14 cellular contexts compared by ENCODE assay signal in genomic region chr11:75523189-75523588, GRCh38. TPM values are rescaled to one million over a fixed set of nuclear protein-coding genes. Genes with fewer than 3 reads are reported as not detected.
DNase-seq lines count a peak whose midpoint lies in the region; ATAC-seq and TF ChIP-seq lines count a peak whose summit lies in the region.
"Had no signal": no experiment of that assay in that cellular context is flagged by ENCODE, and none has a peak within 500 bp of the region (broad histone marks: within the 10 kb centered on the region; RNA-seq: fewer than 3 reads in every experiment).

No MANE protein-coding gene starts in this region.

- TF ChIP-seq CTCF in DND-41 (IDR thresholded peaks at IDR 0.05; ENCODE audit: borderline replicate concordance, extremely low read depth, low read length, poor library complexity, severe bottlenecking) (no peak), KMS-11 (conservative IDR thresholded peaks at IDR 0.05; ENCODE audit: low read depth, low read length) (no peak), progenitor cell of endocrine pancreas (IDR thresholded peaks at IDR 0.05; ENCODE audit: unreplicated experiment) (no peak), sigmoid colon (IDR thresholded peaks at IDR 0.05) (no peak)

- intact Hi-C loops in posterior cingulate gyrus (cut with DNase I) = no loop called here
- intact Hi-C loops in sigmoid colon (cut with DNase I) = no loop called here

- no peak overlapping the region for H3K9ac ChIP-seq in DND-41 (ENCODE audit: low read depth, low read length)
- no peak overlapping the region for H3K9ac ChIP-seq in KMS-11

- H3K27me3 ChIP-seq in DND-41 (ENCODE audit: insufficient read depth, low read length, poor library complexity) (peaks cover 10% of the 10 kb centered on the region), KMS-11 (ENCODE audit: insufficient read depth, low read depth) (peaks cover 9% of the 10 kb centered on the region; the same call in 1 of the 2 replicates), sigmoid colon (no peaks in the 10 kb centered on the region)
- H3K27me3 ChIP-seq: thyroid gland had no signal

- no peak for TF ChIP-seq EP300 in sigmoid colon (IDR thresholded peaks at IDR 0.05)

- H3K27ac Mint-ChIP-seq in central memory CD8-positive, alpha-beta T cell (ENCODE audit: low read depth) = peak overlapping the region; percentile 30
- H3K27ac Mint-ChIP-seq in progenitor cell of endocrine pancreas = no peak overlapping the region
- H3K27ac Mint-ChIP-seq: endodermal cell had no signal

- peak; percentile 23 for DNase-seq in DND-41
- DNase-seq in central memory CD8-positive, alpha-beta T cell (ENCODE audit: low spot score in 2 of 2) = no peak
- no peak for DNase-seq in progenitor cell of endocrine pancreas (ENCODE audit: low spot score, unreplicated experiment)
- no peak for DNase-seq in posterior cingulate gyrus
- DNase-seq in sigmoid colon = no peak
- DNase-seq: BE2C, endodermal cell, GOT3, hypothalamus, NCI-H1694, NCI-H446 treated with DMSO at 0.1 percent for 48 hours, thyroid gland had no signal

- no peaks in the 10 kb centered on the region for H3K9me3 Mint-ChIP-seq in central memory CD8-positive, alpha-beta T cell
- H3K9me3 Mint-ChIP-seq in progenitor cell of endocrine pancreas (ENCODE audit: low read depth) = no peaks in the 10 kb centered on the region
- H3K9me3 Mint-ChIP-seq: endodermal cell had no signal

- H3K36me3 ChIP-seq in DND-41 (ENCODE audit: insufficient read depth, low read length) (no peaks in the 10 kb centered on the region), KMS-11 (ENCODE audit: insufficient read depth) (no peaks in the 10 kb centered on the region), sigmoid colon (no peaks in the 10 kb centered on the region)
- H3K36me3 ChIP-seq: BE2C, thyroid gland had no signal

- H3K4me1 Mint-ChIP-seq in central memory CD8-positive, alpha-beta T cell = peaks cover 40% of the 10 kb centered on the region
- H3K4me1 Mint-ChIP-seq in progenitor cell of endocrine pancreas (ENCODE audit: low read depth) = peaks cover 22% of the 10 kb centered on the region

- H4K20me1 ChIP-seq in DND-41 (ENCODE audit: insufficient read depth, low read length) (peaks cover 7% of the 10 kb centered on the region), KMS-11 (ENCODE audit: insufficient read depth) (no peaks in the 10 kb centered on the region)

- H3K27ac ChIP-seq in DND-41 (ENCODE audit: low read length) = no peak overlapping the region
- peak overlapping the region; percentile 29; the same call in 1 of the 2 replicates for H3K27ac ChIP-seq in KMS-11
- H3K27ac ChIP-seq in sigmoid colon = no peak overlapping the region
- H3K27ac ChIP-seq: thyroid gland had no signal

- peaks cover 25% of the 10 kb centered on the region for H3K4me1 ChIP-seq in DND-41 (ENCODE audit: insufficient read depth, low read length)
- H3K4me1 ChIP-seq in KMS-11 (ENCODE audit: low read depth, poor library complexity, severe bottlenecking) = peaks cover 30% of the 10 kb centered on the region
- H3K4me1 ChIP-seq in sigmoid colon = peaks cover 0 to 25% (median 16%) of the 10 kb centered on the region in 4 donors
- H3K4me1 ChIP-seq: BE2C had no signal

- no peak for TF ChIP-seq POLR2A in sigmoid colon (IDR thresholded peaks at IDR 0.05)

- H3K36me3 Mint-ChIP-seq in central memory CD8-positive, alpha-beta T cell (ENCODE audit: insufficient read depth) = peaks cover 7% of the 10 kb centered on the region
- no peaks in the 10 kb centered on the region for H3K36me3 Mint-ChIP-seq in progenitor cell of endocrine pancreas (ENCODE audit: insufficient read depth)

- ATAC-seq in DND-41 (ENCODE audit: insufficient read depth, low read depth) = no peak
- ATAC-seq in central memory CD8-positive, alpha-beta T cell (replicated peaks; ENCODE audit: extremely low read depth, poor library complexity, severe bottlenecking) = no peak
- no peak for ATAC-seq in HG03108 (IDR thresholded peaks at IDR 0.05; ENCODE audit: unreplicated experiment)

- no peaks in the 10 kb centered on the region for H3K79me2 ChIP-seq in DND-41 (ENCODE audit: insufficient read depth, low read length)
- H3K79me2 ChIP-seq in KMS-11 (ENCODE audit: insufficient read depth, low read depth) = no peaks in the 10 kb centered on the region

- 69 to 78% methylated on average over 5 of the region's 5 CpGs for WGBS in sigmoid colon, 2 donors

- no peak overlapping the region for H3K4me3 ChIP-seq in DND-41 (ENCODE audit: low read depth in 1 of 2, low read length in 2 of 2)
- no peak overlapping the region for H3K4me3 ChIP-seq in KMS-11 (IDR thresholded peaks at IDR 0.05; ENCODE audit: insufficient read depth, low read depth, low read length)
- H3K4me3 ChIP-seq in sigmoid colon = no peak overlapping the region
- H3K4me3 ChIP-seq: thyroid gland had no signal

- H2AFZ ChIP-seq in DND-41 (ENCODE audit: low read depth, low read length) (no peak overlapping the region), KMS-11 (ENCODE audit: low read depth) (no peak overlapping the region)

- H3K9me3 ChIP-seq in DND-41 (ENCODE audit: insufficient read depth, low read length, severe bottlenecking) = no peaks in the 10 kb centered on the region
- H3K9me3 ChIP-seq in sigmoid colon = no peaks in the 10 kb centered on the region
- H3K9me3 ChIP-seq: BE2C, thyroid gland had no signal

- H3K4me2 ChIP-seq in DND-41 (ENCODE audit: insufficient read depth, low read length) (no peak overlapping the region), KMS-11 (peak overlapping the region; percentile 76; the same call in 1 of the 2 replicates)

- peak overlapping the region; percentile 77 for H3K4me3 Mint-ChIP-seq in central memory CD8-positive, alpha-beta T cell
- H3K4me3 Mint-ChIP-seq in progenitor cell of endocrine pancreas (ENCODE audit: low read depth) = peak overlapping the region; percentile 73
- H3K4me3 Mint-ChIP-seq: endodermal cell had no signal

- H3K27me3 Mint-ChIP-seq in central memory CD8-positive, alpha-beta T cell = no peaks in the 10 kb centered on the region
- peaks cover 31% of the 10 kb centered on the region for H3K27me3 Mint-ChIP-seq in progenitor cell of endocrine pancreas

RNA-seq across cellular contexts. Expression of gene GDPD5, which starts 2.6 kb away (rescaled TPM):
- total RNA-seq in progenitor cell of endocrine pancreas = 32.4 and 33.1 TPM in 2 replicates
- 1 to 10 TPM; 4.3 to 7.5 (median 5.8) TPM for total RNA-seq in sigmoid colon
- polyA plus RNA-seq in sigmoid colon = 1 to 10 TPM in 2 of 3 donors, not detected in 1; 2.4 to 8.1 TPM

RNA-seq across cellular contexts. Expression of gene SERPINH1, which starts 38.9 kb away (rescaled TPM):
- 223 and 234 TPM in 2 replicates for total RNA-seq in progenitor cell of endocrine pancreas
- total RNA-seq in sigmoid colon = 100 to 1,000 TPM; 151 to 201 (median 172) TPM
- polyA plus RNA-seq in sigmoid colon = 10 to 100 TPM; 12.0 to 57.1 (median 17.6) TPM
